ENCODE assay signal across 9 cellular contexts in the genomic region with DNA sequence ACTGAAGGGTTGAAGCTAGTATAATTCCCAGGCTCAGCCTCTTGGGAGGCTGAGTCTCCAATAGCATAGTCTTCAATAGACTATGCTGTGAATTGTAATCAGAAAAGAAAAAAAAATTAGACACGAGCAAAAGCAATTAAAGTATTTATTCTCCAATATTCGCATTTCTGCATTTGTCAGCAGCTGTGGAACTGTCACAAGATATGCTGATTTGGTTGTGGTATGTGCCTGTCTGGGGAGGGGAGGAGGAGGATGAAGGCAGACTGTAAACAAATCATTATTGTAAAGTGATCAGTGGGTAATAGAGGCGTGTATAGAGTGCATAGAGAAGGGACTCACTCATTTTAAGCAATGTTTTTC. TPM values are rescaled to one million over a fixed set of nuclear protein-coding genes. Genes with fewer than 3 reads are reported as not detected.
A peak's percentile ranks its signal among the peaks of the same experiment; 100 is the strongest.
DNase-seq lines count a peak whose midpoint lies in the region; ATAC-seq and TF ChIP-seq lines count a peak whose summit lies in the region.
"Had no signal": no experiment of that assay in that cellular context is flagged by ENCODE, and none has a peak within 500 bp of the region (broad histone marks: within the 10 kb centered on the region; RNA-seq: fewer than 3 reads in every experiment).

No MANE protein-coding gene starts in this region.

- no TSS peak for BruUV-seq in Caco-2 (replicated peaks; lab: Mats Ljungman, UMichigan)

- peaks cover 4% of the 10 kb centered on the region; the same call in 1 of the 2 replicates for H3K4me1 ChIP-seq in ES-I3 (ENCODE audit: insufficient read depth, low read length)
- peaks cover 7 to 22% of the 10 kb centered on the region in 2 donors for H3K4me1 ChIP-seq in mucosa of rectum (ENCODE audit: control insufficient read depth in 2 of 2, insufficient read depth in 2 of 2, low read length in 2 of 2)
- H3K4me1 ChIP-seq in Caco-2, result no peaks in the 10 kb centered on the region

- ATAC-seq in HG02642 (IDR thresholded peaks at IDR 0.05; ENCODE audit: poor library complexity, unreplicated experiment) (peak; percentile 13), HG02973 (IDR thresholded peaks at IDR 0.05; ENCODE audit: unreplicated experiment) (no peak), HG03432 (IDR thresholded peaks at IDR 0.05; ENCODE audit: unreplicated experiment) (no peak)

- TF ChIP-seq CTCF in Caco-2 (IDR thresholded peaks at IDR 0.05; ENCODE audit: insufficient read depth in 1 of 2, low read depth in 1 of 2, low read length in 1 of 2, severe bottlenecking in 1 of 2, unreplicated experiment in 1 of 2), result no peak

- H3K9ac ChIP-seq in ES-I3 (ENCODE audit: low read depth, low read length) (peak overlapping the region; percentile 57; the same call in 1 of the 2 replicates), mucosa of rectum (ENCODE audit: low read depth in 1 of 2, low read length in 2 of 2) (peak overlapping the region in 1 of 2 donors; percentile 65)

- H3K27ac Mint-ChIP-seq in activated CD4-positive, alpha-beta memory T cell treated with anti-CD3 and anti-CD28 coated beads for 36 hours, result peak overlapping the region; percentile 98
- H3K27ac Mint-ChIP-seq in Caco-2 (ENCODE audit: unreplicated experiment), result no peak overlapping the region

- no peak for DNase-seq in activated CD4-positive, alpha-beta memory T cell treated with anti-CD3 and anti-CD28 coated beads for 36 hours
- DNase-seq in foreskin melanocyte (no peak), Caco-2 (no peak)

- peak overlapping the region; percentile 36 to 77 for H3K27ac ChIP-seq in mucosa of rectum (ENCODE audit: low read depth in 2 of 2, low read length in 2 of 2)

- no peaks in the 10 kb centered on the region for H3K9me3 Mint-ChIP-seq in activated CD4-positive, alpha-beta memory T cell treated with anti-CD3 and anti-CD28 coated beads for 36 hours
- H3K9me3 Mint-ChIP-seq in Caco-2 (ENCODE audit: unreplicated experiment), result no peaks in the 10 kb centered on the region

- H3K36me3 ChIP-seq in ES-I3 (ENCODE audit: insufficient read depth, low read length) (no peaks in the 10 kb centered on the region), mucosa of rectum (ENCODE audit: control insufficient read depth in 2 of 2, insufficient read depth in 2 of 2, low read length in 2 of 2) (no peaks in the 10 kb centered on the region), Caco-2 (ENCODE audit: control insufficient read depth, insufficient read depth, low read length) (no peaks in the 10 kb centered on the region)

- H3K27me3 ChIP-seq in mucosa of rectum (ENCODE audit: control insufficient read depth in 2 of 2, insufficient read depth in 2 of 2, low read length in 2 of 2) (no peaks in the 10 kb centered on the region), Caco-2 (replicated peaks; ENCODE audit: control insufficient read depth, insufficient read depth, low read length) (no peaks in the 10 kb centered on the region)

- peaks cover 56% of the 10 kb centered on the region for H3K4me1 Mint-ChIP-seq in activated CD4-positive, alpha-beta memory T cell treated with anti-CD3 and anti-CD28 coated beads for 36 hours (ENCODE audit: low read depth)
- H3K4me1 Mint-ChIP-seq in Caco-2 (ENCODE audit: low read depth, unreplicated experiment), result no peaks in the 10 kb centered on the region

- CTCF ChIA-PET in activated CD4-positive, alpha-beta memory T cell treated with anti-CD3 and anti-CD28 coated beads for 36 hours (lab: Charles Lee), result interaction anchor here (1.0 to 1.4 kb wide), 2 partner anchors 8 to 25 kb away, joined by 3 to 7 read pairs; no protein-coding TSS in a partner anchor
- CTCF ChIA-PET in Caco-2 (lab: Charles Lee), result no interaction called here

- POLR2A ChIA-PET in activated CD4-positive, alpha-beta memory T cell treated with anti-CD3 and anti-CD28 coated beads for 36 hours (lab: Charles Lee), result interaction anchor here (1.0 to 8.8 kb wide), 5 partner anchors 12 to 37 kb away, joined by 3 to 108 read pairs (median 16); partner anchors contain the start of genes BICRAL and TBCC
- POLR2A ChIA-PET in Caco-2 (lab: Charles Lee), result no interaction called here

- H3K36me3 Mint-ChIP-seq in activated CD4-positive, alpha-beta memory T cell treated with anti-CD3 and anti-CD28 coated beads for 36 hours, result peaks cover 4% of the 10 kb centered on the region
- H3K36me3 Mint-ChIP-seq in Caco-2 (ENCODE audit: insufficient read depth, unreplicated experiment), result no peaks in the 10 kb centered on the region

- intact Hi-C loops in activated CD4-positive, alpha-beta memory T cell treated with anti-CD3 and anti-CD28 coated beads for 36 hours (cut with micrococcal nuclease), result loop anchor here (1.0 to 10.0 kb wide), 6 partner anchors 11 to 400 kb away; partner anchors contain the start of genes BICRAL, CUL7, KLC4 and MRPL2
- intact Hi-C loops in Caco-2 (cut with micrococcal nuclease; ENCODE audit: unreplicated experiment), result no loop called here

- H3K4me3 Mint-ChIP-seq in activated CD4-positive, alpha-beta memory T cell treated with anti-CD3 and anti-CD28 coated beads for 36 hours, result peak overlapping the region; percentile 74
- H3K4me3 Mint-ChIP-seq in Caco-2 (ENCODE audit: unreplicated experiment), result no peak overlapping the region

- H3K4me3 ChIP-seq in mucosa of rectum (ENCODE audit: low read length in 2 of 2), result peak overlapping the region in 1 of 2 donors; percentile 37
- H3K4me3 ChIP-seq in Caco-2 (ENCODE audit: low read depth, low read length), result no peak overlapping the region

- H3K9me3 ChIP-seq in ES-I3 (ENCODE audit: control insufficient read depth, insufficient read depth, low read length) (no peaks in the 10 kb centered on the region; the same call in 1 of the 2 replicates), mucosa of rectum (ENCODE audit: control insufficient read depth in 2 of 2, low read length in 2 of 2) (no peaks in the 10 kb centered on the region), Caco-2 (no peaks in the 10 kb centered on the region)

- no peaks in the 10 kb centered on the region for H3K27me3 Mint-ChIP-seq in activated CD4-positive, alpha-beta memory T cell treated with anti-CD3 and anti-CD28 coated beads for 36 hours
- no peaks in the 10 kb centered on the region for H3K27me3 Mint-ChIP-seq in Caco-2 (ENCODE audit: insufficient read depth, unreplicated experiment)

RNA-seq across cellular contexts. Expression of gene BICRAL, which starts 10.1 kb away (rescaled TPM):
- total RNA-seq in activated CD4-positive, alpha-beta memory T cell treated with anti-CD3 and anti-CD28 coated beads for 36 hours, result 10 to 100 TPM; 12.0 to 12.1 TPM
- total RNA-seq in Caco-2 (2022), result 5.0 and 5.3 TPM in 2 replicates

RNA-seq across cellular contexts. Expression of gene TBCC, which starts 25.8 kb away (rescaled TPM):
- total RNA-seq in activated CD4-positive, alpha-beta memory T cell treated with anti-CD3 and anti-CD28 coated beads for 36 hours, result 10 to 100 TPM; 17.3 TPM
- 17.0 and 20.4 TPM in 2 replicates for total RNA-seq in Caco-2 (2022)

RNA-seq across cellular contexts. Expression of gene PRPH2, which starts 49.3 kb away (rescaled TPM):
- not detected for total RNA-seq in activated CD4-positive, alpha-beta memory T cell treated with anti-CD3 and anti-CD28 coated beads for 36 hours
- not detected in 2 replicates for total RNA-seq in Caco-2 (2022)
- total RNA-seq: Daoy had no signal
